Comparison of ENCODE assay signal across 16 cellular contexts in genomic region chr20:57712851-57713504, GRCh38. TPM values are rescaled to one million over a fixed set of nuclear protein-coding genes. Genes with fewer than 3 reads are reported as not detected.
DNase-seq lines count a peak whose midpoint lies in the region; ATAC-seq and TF ChIP-seq lines count a peak whose summit lies in the region.
"Had no signal": no experiment of that assay in that cellular context is flagged by ENCODE, and none has a peak within 500 bp of the region (broad histone marks: within the 10 kb centered on the region; RNA-seq: fewer than 3 reads in every experiment).

No MANE protein-coding gene starts in this region.

- H3K36me3 ChIP-seq in RWPE2 (ENCODE audit: low read depth) = peaks cover 9% of the 10 kb centered on the region
- no peaks in the 10 kb centered on the region for H3K36me3 ChIP-seq in gastroesophageal sphincter
- H3K36me3 ChIP-seq in psoas muscle (ENCODE audit: insufficient read depth in 1 of 2, low read depth in 1 of 2) = no peaks in the 10 kb centered on the region
- H3K36me3 ChIP-seq in SJCRH30 = no peaks in the 10 kb centered on the region
- no peaks in the 10 kb centered on the region for H3K36me3 ChIP-seq in A673 (ENCODE audit: insufficient read depth, low read length, poor library complexity, severe bottlenecking)
- H3K36me3 ChIP-seq: transverse colon had no signal

- CTCF ChIA-PET in A673 (lab: Charles Lee) = interaction anchor here (0.7 kb wide), 1 partner anchor 107 kb away, joined by 3 read pairs; no protein-coding TSS in a partner anchor

- ATAC-seq in RWPE2 (ENCODE audit: low read depth) = no peak
- no peak for ATAC-seq in gastroesophageal sphincter
- ATAC-seq in psoas muscle = no peak
- no peak for ATAC-seq in GM19023 (IDR thresholded peaks at IDR 0.05; ENCODE audit: unreplicated experiment)
- ATAC-seq: activated CD4-positive, CD25-positive, alpha-beta regulatory T cell treated with anti-CD3 and anti-CD28 coated beads, Interleukin-2, amount 50 U/mL, for 24 hours had no signal

- intact Hi-C loops in psoas muscle (cut with DNase I) (no loop called here), posterior vena cava (cut with DNase I) (no loop called here), A673 (cut with micrococcal nuclease; ENCODE audit: unreplicated experiment) (no loop called here)

- 48 to 55% methylated on average over 1 to 3 of the region's 5 CpGs for WGBS in gastroesophageal sphincter (ENCODE audit: low coverage in 1 of 2), 2 donors
- 45 to 50% (median 48%) methylated on average over 5 of the region's 5 CpGs for WGBS in psoas muscle, 3 donors

- DNase-seq in RWPE2 (ENCODE audit: low spot score) (no peak), psoas muscle (no peak), posterior vena cava (ENCODE audit: low spot score) (no peak), SJCRH30 (no peak), A673 (ENCODE audit: low spot score) (no peak)
- DNase-seq: activated effector memory CD4-positive, alpha-beta T cell treated with Interleukin-2 at 50 U/mL for 16 hours; NCI-H2107; NCI-H748 treated with DMSO at 0.1 percent for 48 hours; RPMI8226; stimulated activated CD4-positive, alpha-beta T cell treated with anti-CD3 and anti-CD28 coated beads, Interleukin-4, amount 100 ng/mL, for 1 hour; stimulated activated CD8-positive, alpha-beta memory T cell treated with anti-CD3 and anti-CD28 coated beads, Interleukin-4, amount 100 ng/mL, for 48 hours; transverse colon had no signal

- no TSS peak for BruUV-seq in A673 (replicated peaks; lab: Mats Ljungman, UMichigan)

- no peak for TF ChIP-seq POLR2A in gastroesophageal sphincter (IDR thresholded peaks at IDR 0.05)

- H3K27ac ChIP-seq in 22Rv1 (peak overlapping the region; percentile 93), RWPE2 (ENCODE audit: poor library complexity, severe bottlenecking) (peak overlapping the region; percentile 100), gastroesophageal sphincter (peak overlapping the region in 3 of 4 donors; percentile 78 to 95 (median 93)), psoas muscle (peak overlapping the region; percentile 83), SJCRH30 (no peak overlapping the region), A673 (ENCODE audit: low read depth, low read length, poor library complexity, severe bottlenecking) (no peak overlapping the region)

- no peaks in the 10 kb centered on the region for H3K9me3 ChIP-seq in RWPE2 (ENCODE audit: severe bottlenecking)
- no peaks in the 10 kb centered on the region for H3K9me3 ChIP-seq in gastroesophageal sphincter
- H3K9me3 ChIP-seq in psoas muscle = no peaks in the 10 kb centered on the region
- H3K9me3 ChIP-seq in SJCRH30 (replicated peaks) = no peaks in the 10 kb centered on the region
- H3K9me3 ChIP-seq in A673 (ENCODE audit: low read depth, low read length, poor library complexity, severe bottlenecking) = no peaks in the 10 kb centered on the region
- H3K9me3 ChIP-seq: transverse colon had no signal

- no peak for TF ChIP-seq EP300 in gastroesophageal sphincter (IDR thresholded peaks at IDR 0.05)

- H3K4me3 ChIP-seq in RWPE2 (ENCODE audit: severe bottlenecking) (no peak overlapping the region), gastroesophageal sphincter (no peak overlapping the region), psoas muscle (no peak overlapping the region), SJCRH30 (no peak overlapping the region), A673 (ENCODE audit: low read depth, low read length, poor library complexity, severe bottlenecking) (no peak overlapping the region)
- H3K4me3 ChIP-seq: transverse colon had no signal

- H3K27me3 ChIP-seq in RWPE2 (ENCODE audit: insufficient read depth, poor library complexity, severe bottlenecking) = no peaks in the 10 kb centered on the region
- no peaks in the 10 kb centered on the region for H3K27me3 ChIP-seq in gastroesophageal sphincter
- H3K27me3 ChIP-seq in psoas muscle (ENCODE audit: insufficient read depth in 3 of 3, low read length in 2 of 3) = no peaks in the 10 kb centered on the region
- no peaks in the 10 kb centered on the region for H3K27me3 ChIP-seq in SJCRH30
- no peaks in the 10 kb centered on the region for H3K27me3 ChIP-seq in A673 (replicated peaks; ENCODE audit: insufficient read depth, low read depth, low read length, poor library complexity)
- H3K27me3 ChIP-seq: transverse colon had no signal

- POLR2A ChIA-PET in A673 (lab: Charles Lee; ENCODE audit: low non-redundant PET) = no interaction called here

- H3K4me1 ChIP-seq in RWPE2 (ENCODE audit: insufficient read depth, poor library complexity, severe bottlenecking) = peaks cover 62% of the 10 kb centered on the region
- peaks cover 0 to 85% (median 17%) of the 10 kb centered on the region in 3 donors for H3K4me1 ChIP-seq in gastroesophageal sphincter
- peaks cover 73% of the 10 kb centered on the region for H3K4me1 ChIP-seq in psoas muscle
- H3K4me1 ChIP-seq in SJCRH30 = peaks cover 26% of the 10 kb centered on the region
- H3K4me1 ChIP-seq in A673 (ENCODE audit: insufficient read depth, low read length, poor library complexity, severe bottlenecking) = peaks cover 11% of the 10 kb centered on the region

- TF ChIP-seq CTCF in 22Rv1 (IDR thresholded peaks at IDR 0.05) (no peak), RWPE2 (IDR thresholded peaks at IDR 0.05; ENCODE audit: poor library complexity, severe bottlenecking) (no peak), gastroesophageal sphincter (IDR thresholded peaks at IDR 0.05) (no peak), psoas muscle (IDR thresholded peaks at IDR 0.05) (no peak), A673 (conservative IDR thresholded peaks at IDR 0.05; ENCODE audit: low read depth, low read length) (no peak)

RNA-seq across cellular contexts. Expression of gene PMEPA1, which starts 3.2 kb away (rescaled TPM):
- total RNA-seq in gastroesophageal sphincter = 10 to 100 TPM in 3 of 4 donors, 1 to 10 TPM in 1; 9.6 to 47.5 (median 18.9) TPM
- total RNA-seq in psoas muscle = 10 to 100 TPM in 3 of 4 donors, 1 to 10 TPM in 1; 8.9 to 19.5 (median 15.6) TPM
- 10 to 100 TPM; 17.1 to 34.0 (median 30.7) TPM for polyA plus RNA-seq in psoas muscle
- total RNA-seq in posterior vena cava = 10 to 100 TPM; 45.6 to 55.6 TPM
- 15.0 and 15.4 TPM in 2 replicates for total RNA-seq in SJCRH30 (2014; rRNA removed; shearing (Covaris generic))
- 9.7 and 10.4 TPM in 2 replicates for total RNA-seq in A673 (2021)

Comparison
In these comparisons a context has a peak if more than half of its experiments do, and no peak if none do; other contexts are left out.
1. H3K27ac ChIP-seq: peak in 22Rv1 (single experiment), RWPE2 (single experiment), gastroesophageal sphincter (3 of 4) and psoas muscle (single experiment); none in SJCRH30 (single experiment) and A673 (single experiment).